In genomic region chr16:14284930-14285541, GRCh38 we compare ENCODE assay signal across 8 cellular contexts.
DNase-seq lines count a peak whose midpoint lies in the region; ATAC-seq and TF ChIP-seq lines count a peak whose summit lies in the region.

No MANE protein-coding gene starts in this region.

- CTCF ChIA-PET in CD8-positive, alpha-beta memory T cell (lab: Charles Lee) = interaction anchor here (0.8 to 2.2 kb wide), 5 partner anchors 24 to 366 kb away, joined by 3 to 10 read pairs (median 7); partner anchors contain the start of gene ERCC4

- H3K27ac Mint-ChIP-seq in CD8-positive, alpha-beta memory T cell = peak overlapping the region; percentile 86 to 97 (median 94)
- H3K27ac Mint-ChIP-seq in stimulated activated naive B cell treated with anti-CD40 and anti-IgM and Interleukin-4, amounts not matched to agents 10 μg/mL and 1 μg/mL and 100 μg/mL, for 72 hours = peak overlapping the region; percentile 97

- H3K36me3 ChIP-seq in CD8-positive, alpha-beta memory T cell (ENCODE audit: insufficient read depth, low read length) = no peaks in the 10 kb centered on the region

- no peak for DNase-seq in CD8-positive, alpha-beta memory T cell
- DNase-seq in NCI-H2227 treated with DMSO at 0.1 percent for 48 hours (lab: John Stamatoyannopoulos, UW) (peak; percentile 69), astrocyte of the spinal cord (ENCODE audit: low read depth, low spot score) (peak; percentile 79), iPS-NIHi7 (ENCODE audit: extremely low spot score) (peak; percentile 59), mucosa of gallbladder (ENCODE audit: low spot score) (no peak)
- DNase-seq in stimulated activated naive B cell treated with anti-CD40 and anti-IgM and Interleukin-4, amounts not matched to agents 10 μg/mL and 1 μg/mL and 100 μg/mL, for 72 hours = peak; percentile 49

- peak; percentile 53 for TF ChIP-seq CTCF in astrocyte of the spinal cord (IDR thresholded peaks at IDR 0.05; ENCODE audit: low read depth, low read length)

- peaks cover 18 to 32% (median 28%) of the 10 kb centered on the region in 3 donors for H3K4me1 Mint-ChIP-seq in CD8-positive, alpha-beta memory T cell
- peaks cover 19 to 23% of the 10 kb centered on the region in 2 donors for H3K4me1 Mint-ChIP-seq in stimulated activated naive B cell treated with anti-CD40 and anti-IgM and Interleukin-4, amounts not matched to agents 10 μg/mL and 1 μg/mL and 100 μg/mL, for 72 hours

- no peaks in the 10 kb centered on the region for H3K27me3 ChIP-seq in CD8-positive, alpha-beta memory T cell (ENCODE audit: insufficient read depth, low read length, poor library complexity, severe bottlenecking)

- H3K4me3 Mint-ChIP-seq in CD8-positive, alpha-beta memory T cell = peak overlapping the region; percentile 87 to 96 (median 91)
- H3K4me3 Mint-ChIP-seq in stimulated activated naive B cell treated with anti-CD40 and anti-IgM and Interleukin-4, amounts not matched to agents 10 μg/mL and 1 μg/mL and 100 μg/mL, for 72 hours = peak overlapping the region; percentile 88 to 90

- in situ Hi-C loops in astrocyte of the spinal cord (cut with HindIII; ENCODE audit: low sequenced_read_pairs) = no loop called here

- peak overlapping the region; percentile 92 for H3K4me3 ChIP-seq in CD8-positive, alpha-beta memory T cell (ENCODE audit: low read length)
- H3K4me3 ChIP-seq in astrocyte of the spinal cord (ENCODE audit: low read depth, low read length) = peak overlapping the region; percentile 68

- peak; percentile 33 for ATAC-seq in GM18870 (IDR thresholded peaks at IDR 0.05; ENCODE audit: unreplicated experiment)
- peak; percentile 52 for ATAC-seq in HG03064 (IDR thresholded peaks at IDR 0.05; ENCODE audit: low read depth, unreplicated experiment)
- ATAC-seq in stimulated activated naive B cell treated with anti-CD40 and anti-IgM and Interleukin-4, amounts not matched to agents 10 μg/mL and 1 μg/mL and 100 μg/mL, for 72 hours (replicated peaks) = peak; percentile 67 to 70

- H3K36me3 Mint-ChIP-seq in CD8-positive, alpha-beta memory T cell = peaks cover 2 to 12% (median 6%) of the 10 kb centered on the region in 3 donors
- peaks cover 2 to 15% of the 10 kb centered on the region in 2 donors for H3K36me3 Mint-ChIP-seq in stimulated activated naive B cell treated with anti-CD40 and anti-IgM and Interleukin-4, amounts not matched to agents 10 μg/mL and 1 μg/mL and 100 μg/mL, for 72 hours

- POLR2A ChIA-PET in CD8-positive, alpha-beta memory T cell (lab: Charles Lee) = no interaction called here

- peak overlapping the region; percentile 62 for H3K27ac ChIP-seq in CD8-positive, alpha-beta memory T cell (ENCODE audit: low read depth, low read length)

- H3K9me3 Mint-ChIP-seq in CD8-positive, alpha-beta memory T cell = peaks cover 9 to 21% (median 15%) of the 10 kb centered on the region in 5 donors
- peaks cover 8 to 9% of the 10 kb centered on the region in 2 donors for H3K9me3 Mint-ChIP-seq in stimulated activated naive B cell treated with anti-CD40 and anti-IgM and Interleukin-4, amounts not matched to agents 10 μg/mL and 1 μg/mL and 100 μg/mL, for 72 hours

- peaks cover 3% of the 10 kb centered on the region for H3K4me1 ChIP-seq in CD8-positive, alpha-beta memory T cell (ENCODE audit: insufficient read depth, low read length)

- H3K9me3 ChIP-seq in CD8-positive, alpha-beta memory T cell (ENCODE audit: low read length) = peaks cover 6% of the 10 kb centered on the region

- H3K27me3 Mint-ChIP-seq in CD8-positive, alpha-beta memory T cell = peaks cover 0 to 16% of the 10 kb centered on the region in 2 donors
- H3K27me3 Mint-ChIP-seq in stimulated activated naive B cell treated with anti-CD40 and anti-IgM and Interleukin-4, amounts not matched to agents 10 μg/mL and 1 μg/mL and 100 μg/mL, for 72 hours = peaks cover 0 to 6% of the 10 kb centered on the region in 2 donors

Comparison
In these comparisons a context has a peak if more than half of its experiments do, and no peak if none do; other contexts are left out.
1. DNase-seq: peak in NCI-H2227 treated with DMSO at 0.1 percent for 48 hours (single experiment), astrocyte of the spinal cord (single experiment), iPS-NIHi7 (single experiment) and stimulated activated naive B cell treated with anti-CD40 and anti-IgM and Interleukin-4, amounts not matched to agents 10 μg/mL and 1 μg/mL and 100 μg/mL, for 72 hours (single experiment); none in CD8-positive, alpha-beta memory T cell (0 of 5) and mucosa of gallbladder (single experiment).
2. Peak in every context shown above with its lines, with median percentiles within 50 percentile points of each other: ATAC-seq.